Comparison of ENCODE assay signal across 8 cellular contexts in the genomic region with DNA sequence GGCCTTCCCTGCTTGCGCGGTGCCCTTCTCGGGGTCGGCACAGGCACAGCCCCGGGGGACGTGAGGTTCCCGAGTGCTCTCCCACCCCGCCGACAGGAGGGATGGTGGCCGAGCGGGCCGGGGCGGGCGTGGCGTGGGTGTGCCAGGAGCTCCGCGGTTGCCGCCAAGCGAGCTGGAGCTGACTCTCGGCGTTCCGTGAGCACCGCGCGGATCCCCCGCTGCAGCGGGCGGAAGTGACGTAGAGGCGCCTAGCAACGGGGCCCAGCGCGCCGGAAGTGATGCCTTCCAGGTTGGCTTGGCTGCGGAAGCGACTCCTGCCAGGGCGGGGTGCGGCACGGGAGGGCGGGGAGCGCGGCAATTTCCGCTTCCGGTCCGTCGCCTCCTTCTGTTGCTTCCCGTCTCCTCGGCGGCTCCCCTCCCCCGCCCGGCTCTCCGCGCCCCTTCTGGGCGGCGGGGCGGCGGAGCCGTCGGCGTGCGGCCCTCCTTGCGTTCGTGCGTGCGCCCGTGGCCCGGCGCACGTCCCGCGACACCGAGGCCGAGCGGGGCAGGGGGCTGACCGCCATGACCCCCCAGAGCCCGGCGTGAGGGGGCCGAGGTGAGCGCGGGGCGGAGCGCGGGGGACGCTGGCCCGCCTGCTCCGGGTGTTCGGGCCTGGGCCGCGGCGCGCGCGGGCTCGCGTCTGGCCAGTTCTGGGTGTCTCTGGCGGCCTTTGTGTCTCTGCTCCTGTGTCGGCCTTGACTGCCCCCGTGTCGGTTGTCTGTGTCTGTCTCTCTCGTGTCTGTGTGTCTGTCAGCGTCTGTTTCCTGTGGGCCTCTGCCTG. TPM values are rescaled to one million over a fixed set of nuclear protein-coding genes. Genes with fewer than 3 reads are reported as not detected.
DNase-seq lines count a peak whose midpoint lies in the region; ATAC-seq and TF ChIP-seq lines count a peak whose summit lies in the region.

A gene (plus strand): TSS at position 386 of the 820 bp plus-strand sequence. CDS start 3,402 bp downstream, outside the sequence.

- H3K36me3 Mint-ChIP-seq in CD8-positive, alpha-beta T cell = peaks cover 64% of the 10 kb centered on the region

- no peaks in the 10 kb centered on the region for H3K9me3 Mint-ChIP-seq in CD8-positive, alpha-beta T cell

- peak; percentile 96 to 99 (median 97) for DNase-seq in CD8-positive, alpha-beta T cell
- DNase-seq in HS-5 (ENCODE audit: low read depth) (peak; percentile 77), NK-92 (lab: John Stamatoyannopoulos, UW; ENCODE audit: unreplicated experiment) (peak; percentile 90), lung (ENCODE audit: low spot score) (peak; percentile 96)
- DNase-seq in activated CD8-positive, alpha-beta memory T cell treated with anti-CD3 and anti-CD28 coated beads for 1 hour (ENCODE audit: extremely low read depth in 1 of 2, low read depth in 1 of 2) = peak; percentile 93 to 96
- peak; percentile 97 for DNase-seq in effector CD4-positive, alpha-beta T cell
- peak; percentile 93 to 97 (median 97) for DNase-seq in stimulated activated CD4-positive, alpha-beta T cell treated with anti-CD3 and anti-CD28 coated beads, TNF-alpha, amount 100 ng/mL, for 24 hours (ENCODE audit: low read depth in 3 of 3)

- CTCF ChIA-PET in CD8-positive, alpha-beta T cell (lab: Charles Lee) = no interaction called here

- no peaks in the 10 kb centered on the region for H3K9me3 ChIP-seq in CD8-positive, alpha-beta T cell (ENCODE audit: low read length)
- no peaks in the 10 kb centered on the region for H3K9me3 ChIP-seq in lung (ENCODE audit: control insufficient read depth in 2 of 2, insufficient read depth in 1 of 2, low read length in 1 of 2)

- no peak for TF ChIP-seq CTCF in CD8-positive, alpha-beta T cell (IDR thresholded peaks at IDR 0.05)
- no peak for TF ChIP-seq CTCF in lung (IDR thresholded peaks at IDR 0.05; ENCODE audit: control extremely low read depth, extremely low read depth)

- H3K27ac Mint-ChIP-seq in CD8-positive, alpha-beta T cell = peak within 1 kb of the TSS; percentile 97

- WGBS in lung, 2 donors = 0 to 1% methylated on average over 56 to 101 of the region's 101 CpGs

- no peaks in the 10 kb centered on the region for H3K27me3 Mint-ChIP-seq in CD8-positive, alpha-beta T cell (ENCODE audit: low read depth)

- peaks cover 30% of the 10 kb centered on the region for H3K36me3 ChIP-seq in CD8-positive, alpha-beta T cell (ENCODE audit: insufficient read depth, low read length)
- H3K36me3 ChIP-seq in lung (ENCODE audit: control insufficient read depth in 2 of 2, insufficient read depth in 2 of 2, low read length in 2 of 2) = peaks cover 0 to 33% of the 10 kb centered on the region in 2 donors

- ATAC-seq in CD8-positive, alpha-beta T cell = peak; percentile 91
- ATAC-seq in GM19468 (IDR thresholded peaks at IDR 0.05; ENCODE audit: extremely low read depth, unreplicated experiment) (peak; percentile 31), lung (ENCODE audit: insufficient read depth, low FRiP score) (peak; percentile 89)

- peak within 1 kb of the TSS; percentile 80 for H3K4me3 ChIP-seq in CD8-positive, alpha-beta T cell (ENCODE audit: low read depth, low read length)
- peak within 1 kb of the TSS; percentile 90 for H3K4me3 ChIP-seq in lung

- POLR2A ChIA-PET in CD8-positive, alpha-beta T cell (lab: Charles Lee) = interaction anchor here (0.7 to 1.3 kb wide), 2 partner anchors 20 to 28 kb away, joined by 3 to 4 read pairs; a partner anchor contains a TSS

- H3K4me1 ChIP-seq in CD8-positive, alpha-beta T cell (ENCODE audit: insufficient read depth, low read length) = peaks cover 51% of the 10 kb centered on the region
- H3K4me1 ChIP-seq in lung (ENCODE audit: control insufficient read depth in 2 of 2, insufficient read depth in 2 of 2, low read length in 2 of 2) = peaks cover 10 to 11% of the 10 kb centered on the region in 2 donors

- H3K4me3 Mint-ChIP-seq in CD8-positive, alpha-beta T cell = peak within 1 kb of the TSS; percentile 93

- intact Hi-C loops in CD8-positive, alpha-beta T cell (cut with DNase I, micrococcal nuclease) = loop anchor here (1.0 to 10.0 kb wide), 9 partner anchors 20 to 1230 kb away; a partner anchor contains a TSS

- H3K27ac ChIP-seq in CD8-positive, alpha-beta T cell (ENCODE audit: low read depth, low read length) = peak within 1 kb of the TSS; percentile 88
- H3K27ac ChIP-seq in lung (ENCODE audit: low read depth in 1 of 2, low read length in 1 of 2) = peak within 1 kb of the TSS; percentile 88 to 95

- H3K27me3 ChIP-seq in CD8-positive, alpha-beta T cell (ENCODE audit: insufficient read depth, low read length) = no peaks in the 10 kb centered on the region
- no peaks in the 10 kb centered on the region for H3K27me3 ChIP-seq in lung (ENCODE audit: control insufficient read depth, insufficient read depth)

- H3K4me1 Mint-ChIP-seq in CD8-positive, alpha-beta T cell (ENCODE audit: low read depth) = peaks cover 61% of the 10 kb centered on the region

RNA-seq across cellular contexts. Expression of the gene that starts here (rescaled TPM):
- 10 to 100 TPM; 41.1 to 45.2 TPM for total RNA-seq in CD8-positive, alpha-beta T cell
- total RNA-seq in lung = 100 to 1,000 TPM in 1 of 2 donors, 10 to 100 TPM in 1; 84.8 to 140 TPM
- polyA plus RNA-seq in lung = 100 to 1,000 TPM in 1 of 2 donors, 10 to 100 TPM in 1; 92.0 to 107 TPM

Comparison
In these comparisons a context has a peak if more than half of its experiments do, and no peak if none do; other contexts are left out.
1. Peak in every context shown above with its lines: DNase-seq, ATAC-seq, H3K4me3 ChIP-seq and H3K27ac ChIP-seq.
2. ATAC-seq: peak in every context shown above with its lines; median percentile 91 in CD8-positive, alpha-beta T cell; 89 in lung; 31 in GM19468.